ENCODE assay signal across 8 cellular contexts in the genomic region with DNA sequence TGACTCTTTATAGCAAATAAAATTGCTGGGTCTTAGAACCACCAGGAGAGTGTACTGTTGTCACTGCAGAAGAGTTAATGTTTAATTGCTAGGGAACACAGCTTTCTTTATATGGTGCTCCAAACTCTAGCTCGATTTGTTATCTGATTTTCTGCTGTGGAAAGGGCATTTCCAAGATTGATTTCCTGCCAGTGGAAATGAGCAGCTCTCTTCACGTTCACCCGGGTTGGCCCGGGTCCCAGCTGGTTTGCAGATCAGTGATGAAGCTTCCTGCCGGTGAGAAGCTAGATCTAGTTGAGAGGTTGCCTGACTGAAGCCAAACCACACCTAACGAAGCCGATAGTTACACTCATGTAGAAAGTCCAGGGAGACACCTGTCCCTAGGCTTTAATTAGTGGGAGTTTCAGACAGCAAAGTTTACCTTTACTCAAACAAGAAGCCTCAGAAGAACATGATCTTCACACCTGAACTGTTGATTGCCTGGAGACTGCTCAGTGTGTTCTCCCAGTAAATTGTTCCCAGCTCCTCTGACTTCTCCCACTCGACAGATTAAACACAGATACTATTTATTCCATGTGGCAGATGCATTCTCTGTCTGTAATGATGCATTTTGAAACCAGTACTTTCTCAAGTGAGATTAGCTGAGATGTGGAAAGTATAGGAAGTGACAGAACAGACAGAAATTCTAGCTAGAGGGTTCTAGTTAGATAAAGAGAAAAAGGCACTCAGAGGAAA. TPM values are rescaled to one million over a fixed set of nuclear protein-coding genes. Genes with fewer than 3 reads are reported as not detected.
A peak's percentile ranks its signal among the peaks of the same experiment; 100 is the strongest.
DNase-seq lines count a peak whose midpoint lies in the region; ATAC-seq lines count a peak whose summit lies in the region.

No MANE protein-coding gene starts in this region.

- peak; percentile 62 for DNase-seq in DMS153 (lab: John Stamatoyannopoulos, UW)
- DNase-seq in RPMI7951 (ENCODE audit: low read depth), result peak; percentile 88
- DNase-seq in activated naive CD8-positive, alpha-beta T cell treated with anti-CD3 and anti-CD28 coated beads, Interleukin-2, amount 50 U/mL, for 16 hours (ENCODE audit: low read depth, low spot score), result peak; percentile 12
- no peak for DNase-seq in AG08396 (ENCODE audit: low spot score)

- ATAC-seq in GM19351 (IDR thresholded peaks at IDR 0.05; ENCODE audit: unreplicated experiment), result peak; percentile 62
- peak; percentile 67 for ATAC-seq in HG03378 (IDR thresholded peaks at IDR 0.05; ENCODE audit: unreplicated experiment)

- H3K27ac ChIP-seq in layer of hippocampus (ENCODE audit: low read depth, low read length) (peak overlapping the region; percentile 82), temporal lobe (ENCODE audit: low read depth, low read length) (peak overlapping the region; percentile 90)

- no peaks in the 10 kb centered on the region for H3K27me3 ChIP-seq in layer of hippocampus (ENCODE audit: control insufficient read depth, insufficient read depth, low read length)

RNA-seq across cellular contexts. Expression of gene PAQR8, which starts 27.8 kb away (rescaled TPM):
- total RNA-seq in RPMI7951 (2014; rRNA removed; shearing (Covaris generic)), result 13.1 and 14.5 TPM in 2 replicates
- total RNA-seq in temporal lobe, result 13.8 TPM

RNA-seq across cellular contexts. Expression of gene EFHC1, which starts 30.3 kb away (rescaled TPM):
- total RNA-seq in RPMI7951 (2014; rRNA removed; shearing (Covaris generic)), result 33.0 and 37.7 TPM in 2 replicates
- total RNA-seq in temporal lobe, result 25.6 TPM
